ENCODE assay signal across 8 cellular contexts in the genomic region with DNA sequence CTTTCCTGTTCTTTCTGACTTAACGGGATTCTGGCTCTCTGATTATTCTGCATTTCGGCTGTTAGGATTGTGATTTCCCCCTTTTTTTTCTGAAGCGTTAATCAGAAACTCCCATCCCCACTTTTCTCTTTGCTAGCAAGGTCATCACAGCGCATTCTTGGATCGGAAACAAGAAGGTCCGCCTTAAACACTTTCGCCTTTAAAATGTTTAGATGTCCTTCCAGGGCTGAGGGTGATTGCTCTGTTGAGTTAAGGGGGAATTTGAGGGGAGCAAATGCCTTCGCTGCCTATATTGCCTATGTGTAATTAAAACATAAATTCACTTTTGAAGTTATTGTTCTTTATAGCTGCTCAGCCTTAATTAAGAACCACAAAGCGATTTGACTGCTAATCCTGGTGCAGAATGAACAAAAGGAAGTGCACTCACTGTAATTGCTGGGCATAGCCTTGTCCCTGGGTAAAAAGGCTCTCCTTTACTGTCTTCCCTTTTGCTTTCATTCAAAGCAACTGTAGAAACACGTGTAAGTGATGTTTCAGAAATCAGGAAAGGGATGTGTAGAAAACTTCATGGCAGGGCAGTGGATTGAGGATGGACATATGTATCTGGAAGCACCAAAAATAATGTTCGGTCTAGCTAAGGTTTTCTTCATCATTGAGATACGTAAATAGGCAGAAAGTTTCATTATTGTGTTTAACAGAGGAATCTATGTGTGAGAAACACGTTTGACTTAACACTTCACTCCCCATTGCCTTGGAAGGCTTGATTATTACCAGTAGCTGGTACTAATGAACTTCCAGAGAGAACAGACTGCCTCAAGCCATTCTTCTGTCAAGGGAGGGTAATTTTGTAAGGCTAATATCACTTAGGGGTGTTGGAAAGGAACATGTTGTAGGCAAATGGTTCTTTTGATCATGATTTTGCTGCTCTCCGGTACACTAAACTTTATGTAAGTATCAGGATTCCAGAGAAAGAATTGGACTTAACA. TPM values are rescaled to one million over a fixed set of nuclear protein-coding genes. Genes with fewer than 3 reads are reported as not detected.
DNase-seq lines count a peak whose midpoint lies in the region; ATAC-seq, FAIRE-seq and TF ChIP-seq lines count a peak whose summit lies in the region.

No MANE protein-coding gene starts in this region.

- H3K4me3 ChIP-seq in KMS-11 (IDR thresholded peaks at IDR 0.05; ENCODE audit: insufficient read depth, low read depth, low read length) (peak overlapping the region; percentile 97), body of pancreas (peak overlapping the region; percentile 22 to 86), mesodermal cell (ENCODE audit: extremely low read depth, insufficient read depth, low read length, poor library complexity, severe bottlenecking) (peak overlapping the region; percentile 87)

- no peak overlapping the region for H3K27ac ChIP-seq in CD4-positive, alpha-beta T cell (ENCODE audit: low read depth, low read length)
- H3K27ac ChIP-seq in KMS-11 = peak overlapping the region; percentile 55; the same call in 1 of the 2 replicates
- peak overlapping the region in 3 of 4 donors; percentile 98 to 99 (median 99) for H3K27ac ChIP-seq in body of pancreas
- H3K27ac ChIP-seq in mesodermal cell (ENCODE audit: low read depth, low read length, severe bottlenecking) = no peak overlapping the region

- POLR2A ChIA-PET in CD4-positive, alpha-beta T cell (lab: Charles Lee) = no interaction called here

- H3K4me1 ChIP-seq in KMS-11 (ENCODE audit: low read depth, poor library complexity, severe bottlenecking) = peaks cover 52% of the 10 kb centered on the region
- peaks cover 32% of the 10 kb centered on the region for H3K4me1 ChIP-seq in body of pancreas
- peaks cover 27% of the 10 kb centered on the region for H3K4me1 ChIP-seq in mesodermal cell (ENCODE audit: control insufficient read depth, insufficient read depth, low read length, poor library complexity, severe bottlenecking)

- peaks cover 16% of the 10 kb centered on the region for H3K4me1 Mint-ChIP-seq in CD4-positive, alpha-beta T cell (ENCODE audit: low read depth)

- 10 to 13% methylated on average over 14 of the region's 14 CpGs for WGBS in body of pancreas, 2 donors
- WGBS in mesodermal cell (ENCODE audit: insufficient coverage in 2 of 2), 2 experiments = 19 to 24% methylated on average over 5 to 6 of the region's 14 CpGs

- H3K4me3 Mint-ChIP-seq in CD4-positive, alpha-beta T cell = peak overlapping the region; percentile 82

- DNase-seq in CD4-positive, alpha-beta T cell = no peak
- DNase-seq in body of pancreas (no peak), HTR-8/SVneo (ENCODE audit: insufficient read length, low spot score) (no peak), kidney glomerular epithelial cell (lab: John Stamatoyannopoulos, UW) (no peak), COLO668 (lab: John Stamatoyannopoulos, UW; ENCODE audit: unreplicated experiment) (no peak), hippocampal formation (lab: John Stamatoyannopoulos, UW) (no peak)

- H4K20me1 ChIP-seq in KMS-11 (ENCODE audit: insufficient read depth) = no peaks in the 10 kb centered on the region

- no peak for ATAC-seq in CD4-positive, alpha-beta T cell (ENCODE audit: poor library complexity)
- ATAC-seq in body of pancreas = no peak

- no peaks in the 10 kb centered on the region for H3K9me3 ChIP-seq in CD4-positive, alpha-beta T cell (ENCODE audit: control insufficient read depth, low read length)
- H3K9me3 ChIP-seq in body of pancreas (no peaks in the 10 kb centered on the region), mesodermal cell (ENCODE audit: control insufficient read depth, low read length) (no peaks in the 10 kb centered on the region)

- peaks cover 4% of the 10 kb centered on the region for H3K9me3 Mint-ChIP-seq in CD4-positive, alpha-beta T cell

- no peak for TF ChIP-seq CTCF in CD4-positive, alpha-beta T cell (IDR thresholded peaks at IDR 0.05)
- TF ChIP-seq CTCF in KMS-11 (conservative IDR thresholded peaks at IDR 0.05; ENCODE audit: low read depth, low read length) (no peak), body of pancreas (IDR thresholded peaks at IDR 0.05) (no peak)

- 0 out of 2 replicates have a peak, but pooled peaks cover 5% of the 10 kb centered on the region for H3K79me2 ChIP-seq in KMS-11 (ENCODE audit: insufficient read depth, low read depth)

- no peaks in the 10 kb centered on the region for H3K36me3 Mint-ChIP-seq in CD4-positive, alpha-beta T cell (ENCODE audit: low read depth)

- intact Hi-C loops in CD4-positive, alpha-beta T cell (cut with DNase I, micrococcal nuclease) = no loop called here
- intact Hi-C loops in body of pancreas (cut with DNase I) = loop anchor here (5.0 kb wide), 1 partner anchor 57 kb away; no protein-coding TSS in a partner anchor

- TF ChIP-seq POLR2A in body of pancreas (IDR thresholded peaks at IDR 0.05) = no peak

- H3K27me3 Mint-ChIP-seq in CD4-positive, alpha-beta T cell = peaks cover 88% of the 10 kb centered on the region

- no peak overlapping the region for H3K27ac Mint-ChIP-seq in CD4-positive, alpha-beta T cell

- H3K9ac ChIP-seq in KMS-11 = peak overlapping the region; percentile 58; the same call in 1 of the 2 replicates

- CTCF ChIA-PET in CD4-positive, alpha-beta T cell (lab: Charles Lee) = no interaction called here

- H3K36me3 ChIP-seq in KMS-11 (ENCODE audit: insufficient read depth) = no peaks in the 10 kb centered on the region
- H3K36me3 ChIP-seq in body of pancreas (replicated peaks in 1 of 2; ENCODE audit: insufficient read depth in 1 of 2, low read depth in 2 of 2) = no peaks in the 10 kb centered on the region
- H3K36me3 ChIP-seq in mesodermal cell (ENCODE audit: control insufficient read depth, insufficient read depth, low read length) = no peaks in the 10 kb centered on the region

- peak overlapping the region; percentile 71 for H3K4me2 ChIP-seq in KMS-11

- no peak for FAIRE-seq in HTR-8/SVneo (lab: Jason Lieb, UNC)

- H2AFZ ChIP-seq in KMS-11 (ENCODE audit: low read depth) = peak overlapping the region; percentile 69

- peaks cover 76% of the 10 kb centered on the region for H3K27me3 ChIP-seq in CD4-positive, alpha-beta T cell (ENCODE audit: control insufficient read depth, insufficient read depth, low read length)
- H3K27me3 ChIP-seq in KMS-11 (ENCODE audit: insufficient read depth, low read depth) (no peaks in the 10 kb centered on the region), body of pancreas (no peaks in the 10 kb centered on the region)

RNA-seq across cellular contexts. Expression of gene LAMC1, which starts 1.4 kb away (rescaled TPM):
- not detected for total RNA-seq in CD4-positive, alpha-beta T cell
- 10 to 100 TPM; 60.7 to 96.6 TPM for total RNA-seq in body of pancreas
- polyA plus RNA-seq in mesodermal cell (2013, experiment 1 of 2) = 179 TPM
- polyA plus RNA-seq in mesodermal cell (2013, experiment 2 of 2) = 184 TPM

Comparison
In these comparisons a context has a peak if more than half of its experiments do, and no peak if none do; other contexts are left out.
1. H3K27ac ChIP-seq: peak in KMS-11 (single experiment) and body of pancreas (3 of 4); none in CD4-positive, alpha-beta T cell (single experiment) and mesodermal cell (single experiment).
2. RNA of gene LAMC1, which starts 1.4 kb away (total RNA-seq): 60.7 to 96.6 TPM in body of pancreas; not detected in CD4-positive, alpha-beta T cell; every median in the first group is over 10 times any median in the second.
3. Peak in every context shown above with its lines, with median percentiles within 50 percentile points of each other: H3K4me3 ChIP-seq.